Comparison of ENCODE assay signal across 19 cellular contexts in genomic region chr1:226248091-226248490, GRCh38. TPM values are rescaled to one million over a fixed set of nuclear protein-coding genes. Genes with fewer than 3 reads are reported as not detected.
DNase-seq lines count a peak whose midpoint lies in the region; ATAC-seq and TF ChIP-seq lines count a peak whose summit lies in the region.
"Had no signal": no experiment of that assay in that cellular context is flagged by ENCODE, and none has a peak within 500 bp of the region (broad histone marks: within the 10 kb centered on the region; RNA-seq: fewer than 3 reads in every experiment).

No MANE protein-coding gene starts in this region.

- H3K4me1 ChIP-seq in cardiac muscle cell (ENCODE audit: low read depth) (peaks cover 19% of the 10 kb centered on the region), right atrium auricular region (no peaks in the 10 kb centered on the region), OCI-LY7 (ENCODE audit: insufficient read depth, low read length, poor library complexity, severe bottlenecking) (peaks cover 18% of the 10 kb centered on the region)
- H3K4me1 ChIP-seq: spleen had no signal

- peak overlapping the region; percentile 13; the same call in 1 of the 2 replicates for H3K4me2 ChIP-seq in OCI-LY7 (ENCODE audit: low read length)

- H3K36me3 ChIP-seq in cardiac muscle cell (peaks cover 2% of the 10 kb centered on the region), right atrium auricular region (no peaks in the 10 kb centered on the region), OCI-LY7 (ENCODE audit: insufficient read depth, low read length) (peaks cover 81% of the 10 kb centered on the region)

- H3K9me3 ChIP-seq in cardiac muscle cell (ENCODE audit: low read depth) (no peaks in the 10 kb centered on the region), right atrium auricular region (no peaks in the 10 kb centered on the region), OCI-LY7 (ENCODE audit: low read length) (no peaks in the 10 kb centered on the region)
- H3K9me3 ChIP-seq: spleen had no signal

- 0 out of 2 replicates have a peak, but pooled peaks cover 4% of the 10 kb centered on the region for H3K79me2 ChIP-seq in OCI-LY7 (ENCODE audit: insufficient read depth, low read depth, low read length)

- POLR2A ChIA-PET in OCI-LY7 (lab: Charles Lee) (interaction anchor here (0.7 kb wide), 1 partner anchor 19 kb away, joined by 4 read pairs; no protein-coding TSS in a partner anchor), GM10248 (lab: Yijun Ruan, JAX) (interaction anchor here (0.5 kb wide), 1 partner anchor 24 kb away, joined by 3 read pairs; the partner anchor contains the start of gene MIXL1)

- H3K9me2 ChIP-seq in OCI-LY7 (ENCODE audit: insufficient read depth, low read length), result no peaks in the 10 kb centered on the region

- peak overlapping the region; percentile 67 for H3K27ac ChIP-seq in cardiac muscle cell
- H3K27ac ChIP-seq in right atrium auricular region, result no peak overlapping the region
- peak overlapping the region; percentile 12 for H3K27ac ChIP-seq in OCI-LY7 (ENCODE audit: low read depth, low read length, poor library complexity, severe bottlenecking)
- H3K27ac ChIP-seq: spleen had no signal

- TF ChIP-seq CTCF in cardiac muscle cell (IDR thresholded peaks at IDR 0.05; ENCODE audit: low read depth, low read length) (no peak), right atrium auricular region (IDR thresholded peaks at IDR 0.05) (no peak), OCI-LY7 (conservative IDR thresholded peaks at IDR 0.05; ENCODE audit: low read length) (no peak), fibroblast of villous mesenchyme (IDR thresholded peaks at IDR 0.05; ENCODE audit: insufficient read depth, low read depth, low read length) (no peak), GM10248 (IDR thresholded peaks at IDR 0.05; ENCODE audit: control extremely low read depth, extremely low read depth, low read depth, missing control alignments) (no peak)

- CTCF ChIA-PET in OCI-LY7 (lab: Charles Lee; ENCODE audit: unreplicated experiment) (interaction anchor here (1.0 kb wide), 1 partner anchor 124 kb away, joined by 3 read pairs; no protein-coding TSS in a partner anchor), GM10248 (lab: Yijun Ruan, JAX) (no interaction called here)

- no peak overlapping the region for H2AFZ ChIP-seq in OCI-LY7 (ENCODE audit: low read length)

- H3K4me3 ChIP-seq in cardiac muscle cell (no peak overlapping the region), right atrium auricular region (no peak overlapping the region), OCI-LY7 (ENCODE audit: low read depth, low read length, poor library complexity, severe bottlenecking) (no peak overlapping the region), fibroblast of villous mesenchyme (ENCODE audit: low read depth, low read length) (no peak overlapping the region)
- H3K4me3 ChIP-seq: spleen had no signal

- BruUV-seq in OCI-LY7 (replicated peaks; lab: Mats Ljungman, UMichigan), result no TSS peak

- intact Hi-C loops in OCI-LY7 (cut with micrococcal nuclease; ENCODE audit: unreplicated experiment), result no loop called here

- ATAC-seq in HG02840 (IDR thresholded peaks at IDR 0.05; ENCODE audit: low FRiP score, unreplicated experiment), result no peak
- ATAC-seq: Panc1 had no signal

- no peaks in the 10 kb centered on the region for H4K20me1 ChIP-seq in OCI-LY7 (ENCODE audit: insufficient read depth, low read length)

- DNase-seq in cardiac muscle cell (ENCODE audit: low read depth in 1 of 2, low spot score in 1 of 2) (peak in 1 of 2 donors; percentile 84), right atrium auricular region (ENCODE audit: low spot score) (no peak), OCI-LY7 (ENCODE audit: low spot score) (no peak), fibroblast of villous mesenchyme (ENCODE audit: low read depth) (peak; percentile 69), NCI-H446 (lab: John Stamatoyannopoulos, UW) (no peak), GM10248 (ENCODE audit: extremely low spot score) (no peak)
- DNase-seq in activated CD4-positive, CD25-positive, alpha-beta regulatory T cell (lab: John Stamatoyannopoulos, UW), result no peak
- DNase-seq: ACHN; activated CD4-positive, alpha-beta T cell treated with anti-CD3 and anti-CD28 coated beads, Interleukin-2, amount 50 U/mL, for 1 hour; activated T-cell treated with anti-CD3 and anti-CD28 coated beads, Interleukin-2, amount 50 U/mL, for 48 hours; DMS 273 treated with DMSO at 0.1 percent for 48 hours; NCI-H1048; NCI-H345; occipital lobe; spleen; substantia nigra; T-helper 2 cell had no signal

- H3K27me3 ChIP-seq in cardiac muscle cell (no peaks in the 10 kb centered on the region), right atrium auricular region (no peaks in the 10 kb centered on the region)
- H3K27me3 ChIP-seq: spleen had no signal

RNA-seq across cellular contexts. Expression of gene MIXL1, which starts 24.6 kb away (rescaled TPM):
- total RNA-seq in cardiac muscle cell (3.7 and 5.4 TPM in 2 replicates), right atrium auricular region (not detected), OCI-LY7 (2022) (2.2 and 2.7 TPM in 2 replicates), fibroblast of villous mesenchyme (0.43 TPM in 1 of 2 replicates, not detected in the other)
- 8.0 and 11.1 TPM in 2 replicates for polyA plus RNA-seq in cardiac muscle cell
- 0.28 and 0.82 TPM in 2 replicates for total RNA-seq in OCI-LY7 (2014; rRNA removed; shearing (Covaris generic))
- total RNA-seq: occipital lobe had no signal

Comparison
In these comparisons a context has a peak if more than half of its experiments do, and no peak if none do; other contexts are left out.
1. H3K27ac ChIP-seq: peak in cardiac muscle cell (single experiment) and OCI-LY7 (single experiment); none in right atrium auricular region (0 of 2).